9 cellular contexts compared by ENCODE assay signal in the genomic region with DNA sequence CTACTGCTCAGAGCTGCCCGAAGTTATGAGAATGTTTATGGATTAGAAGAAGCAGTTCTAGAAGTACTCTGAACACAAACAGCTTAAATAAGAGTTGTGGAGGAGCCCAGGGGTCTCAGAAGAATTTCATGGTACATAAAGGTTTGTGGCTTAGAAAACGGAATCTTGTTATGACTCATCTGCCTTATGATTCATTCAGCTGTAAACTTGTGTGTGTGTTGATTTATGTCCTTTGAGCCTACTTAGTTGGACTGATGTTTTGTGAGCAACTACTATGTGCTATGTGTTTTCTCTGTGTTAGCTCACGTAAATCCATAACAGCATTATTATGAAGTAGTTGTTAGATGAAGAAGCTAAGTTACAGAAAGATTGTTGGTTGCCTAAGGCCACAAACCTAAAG.
DNase-seq lines count a peak whose midpoint lies in the region; TF ChIP-seq lines count a peak whose summit lies in the region.
"Had no signal": no experiment of that assay in that cellular context is flagged by ENCODE, and none has a peak within 500 bp of the region (broad histone marks: within the 10 kb centered on the region; RNA-seq: fewer than 3 reads in every experiment).

No MANE protein-coding gene starts in this region.

- peaks cover 33% of the 10 kb centered on the region for H3K4me1 ChIP-seq in GM23248 (ENCODE audit: insufficient read depth)
- H3K4me1 ChIP-seq in fibroblast of lung (ENCODE audit: control insufficient read depth, extremely low read depth, insufficient read depth, low read length), result peaks cover 16% of the 10 kb centered on the region

- in situ Hi-C loops in GM13977 (cut with MboI; ENCODE audit: low pct_unique_long_range_greater_than_20kb, low sequenced_read_pairs, unreplicated experiment), result loop anchor here (10.0 kb wide), 2 partner anchors 61 to 341 kb away; no protein-coding TSS in a partner anchor
- in situ Hi-C loops in GM23248 (cut with MboI), result no loop called here

- H4K20me1 ChIP-seq in GM23248 (ENCODE audit: insufficient read depth) (no peaks in the 10 kb centered on the region), fibroblast of lung (ENCODE audit: control insufficient read depth, extremely low read depth, insufficient read depth, low read length) (no peaks in the 10 kb centered on the region)

- H3K9ac ChIP-seq in GM23248 (no peak overlapping the region), fibroblast of lung (ENCODE audit: insufficient read depth, low read length) (no peak overlapping the region)

- DNase-seq in GM13977 (ENCODE audit: low spot score), result peak; percentile 4
- peak; percentile 60 for DNase-seq in GM23248
- DNase-seq in HT1080 (ENCODE audit: low read depth), result peak; percentile 85
- peak; percentile 80 to 89 for DNase-seq in fibroblast of lung (ENCODE audit: low read depth in 2 of 2)
- DNase-seq in germinal center (ENCODE audit: low spot score), result no peak
- no peak for DNase-seq in AML-193 (lab: John Stamatoyannopoulos, UW)
- DNase-seq in activated gamma-delta T cell treated with Interleukin-2 at 50 U/mL for 16 hours, result no peak
- DNase-seq in stimulated activated naive CD4-positive, alpha-beta T cell (lab: John Stamatoyannopoulos, UW), result no peak
- DNase-seq: RPMI8226 had no signal

- no peaks in the 10 kb centered on the region for H3K36me3 ChIP-seq in GM23248 (ENCODE audit: low read depth)
- no peaks in the 10 kb centered on the region for H3K36me3 ChIP-seq in fibroblast of lung (ENCODE audit: control insufficient read depth, insufficient read depth, low read length)

- no peak overlapping the region for H2AFZ ChIP-seq in GM23248
- no peak overlapping the region for H2AFZ ChIP-seq in fibroblast of lung (ENCODE audit: low read length)

- peaks cover 24% of the 10 kb centered on the region; the same call in 1 of the 2 replicates for H3F3A ChIP-seq in GM23248 (ENCODE audit: insufficient read depth)

- no peak for TF ChIP-seq CTCF in GM13977 (IDR thresholded peaks at IDR 0.05; ENCODE audit: extremely low read depth, insufficient read depth, missing control alignments)
- TF ChIP-seq CTCF in fibroblast of lung (conservative IDR thresholded peaks at IDR 0.05 in 1 of 2, IDR thresholded peaks at IDR 0.05 in 1 of 2; ENCODE audit: low read depth in 1 of 2, low read length in 2 of 2), result no peak

- no peaks in the 10 kb centered on the region for H3K9me3 ChIP-seq in GM23248 (ENCODE audit: low read depth)
- no peaks in the 10 kb centered on the region for H3K9me3 ChIP-seq in fibroblast of lung (ENCODE audit: control insufficient read depth, insufficient read depth, low read depth, low read length)

- H3K9me2 ChIP-seq in GM23248 (ENCODE audit: insufficient read depth), result no peaks in the 10 kb centered on the region

- H3K79me2 ChIP-seq in GM23248 (ENCODE audit: insufficient read depth), result no peaks in the 10 kb centered on the region
- H3K79me2 ChIP-seq in fibroblast of lung (ENCODE audit: control insufficient read depth, insufficient read depth, low read length), result no peaks in the 10 kb centered on the region

- 46 to 53% methylated on average over 3 of the region's 3 CpGs for WGBS in GM23248 (ENCODE audit: low coverage in 1 of 2, low lambda C conversion rate in 2 of 2, missing lambda C conversion rate in 2 of 2), 2 experiments

- H3K4me3 ChIP-seq in GM23248, result no peak overlapping the region
- no peak overlapping the region for H3K4me3 ChIP-seq in fibroblast of lung (replicated peaks in 1 of 4; ENCODE audit: control extremely low read depth in 1 of 4, insufficient read depth in 1 of 4, low read depth in 3 of 4, low read length in 4 of 4)

- H3K27ac ChIP-seq in GM23248, result no peak overlapping the region
- no peak overlapping the region for H3K27ac ChIP-seq in fibroblast of lung (ENCODE audit: insufficient read depth, low read length)

- H3K27me3 ChIP-seq in GM23248 (replicated peaks; ENCODE audit: insufficient read depth) (no peaks in the 10 kb centered on the region), fibroblast of lung (ENCODE audit: control insufficient read depth, insufficient read depth, low read length) (no peaks in the 10 kb centered on the region)

- H3K4me2 ChIP-seq in GM23248 (ENCODE audit: unreplicated experiment) (no peak overlapping the region), fibroblast of lung (ENCODE audit: extremely low read depth, insufficient read depth, low read length) (no peak overlapping the region)

Comparison
In these comparisons a context has a peak if more than half of its experiments do, and no peak if none do; other contexts are left out.
1. DNase-seq: peak in GM13977 (single experiment), GM23248 (single experiment), HT1080 (single experiment) and fibroblast of lung (2 of 2); none in germinal center (single experiment), AML-193 (0 of 2), activated gamma-delta T cell treated with Interleukin-2 at 50 U/mL for 16 hours (single experiment) and stimulated activated naive CD4-positive, alpha-beta T cell (0 of 6).